31 cellular contexts compared by ENCODE assay signal in genomic region chr10:82254237-82254636, GRCh38.
DNase-seq lines count a peak whose midpoint lies in the region; ATAC-seq, FAIRE-seq and TF ChIP-seq lines count a peak whose summit lies in the region.
"Had no signal": no experiment of that assay in that cellular context is flagged by ENCODE, and none has a peak within 500 bp of the region (broad histone marks: within the 10 kb centered on the region; RNA-seq: fewer than 3 reads in every experiment).

No MANE protein-coding gene starts in this region.

- TF ChIP-seq POLR2A in right lobe of liver (IDR thresholded peaks at IDR 0.05) (no peak), HepG2 (IDR thresholded peaks at IDR 0.05; ENCODE audit: insufficient read depth in 1 of 2, low read depth in 2 of 2, low read length in 2 of 2) (no peak)

- intact Hi-C loops in right lobe of liver (cut with DNase I) = no loop called here
- intact Hi-C loops in HepG2 (cut with micrococcal nuclease; ENCODE audit: unreplicated experiment) = no loop called here
- intact Hi-C loops in posterior cingulate gyrus (cut with DNase I) = no loop called here

- H3K4me2 ChIP-seq in HepG2 (ENCODE audit: low read depth, low read length) = no peak overlapping the region
- H3K4me2 ChIP-seq: A549; BLaER1; BLaER1 treated with 17β-estradiol and CSF1 and Interleukin-3, amounts not matched to agents 10 nM and 100 nM had no signal

- no peaks in the 10 kb centered on the region for H3K4me1 ChIP-seq in right lobe of liver
- no peaks in the 10 kb centered on the region for H3K4me1 ChIP-seq in HepG2 (ENCODE audit: insufficient read depth, low read length)
- H3K4me1 ChIP-seq: A549, Caco-2 had no signal

- no peak for TF ChIP-seq RAD21 in HepG2 (CRISPR knock-in tag; IDR thresholded peaks at IDR 0.05)

- H3K79me2 ChIP-seq in HepG2 (ENCODE audit: insufficient read depth, low read length) = no peaks in the 10 kb centered on the region

- no peak overlapping the region for H2AFZ ChIP-seq in HepG2 (ENCODE audit: low read length)

- H3K27me3 ChIP-seq in right lobe of liver (no peaks in the 10 kb centered on the region), HepG2 (ENCODE audit: control insufficient read depth in 1 of 2, insufficient read depth in 2 of 2, low read length in 2 of 2) (no peaks in the 10 kb centered on the region)
- H3K27me3 ChIP-seq: BE2C; BLaER1; BLaER1 treated with 17β-estradiol and CSF1 and Interleukin-3, amounts not matched to agents 10 nM and 100 nM had no signal

- ATAC-seq in right lobe of liver = peak; percentile 20 to 95 (median 56)
- ATAC-seq in HepG2 = no peak
- peak; percentile 92 for ATAC-seq in left lobe of liver
- ATAC-seq: A549; CD8-positive, alpha-beta T cell had no signal

- H3K27ac ChIP-seq in right lobe of liver (no peak overlapping the region), HepG2 (ENCODE audit: extremely low read length, insufficient read depth, low read length) (no peak overlapping the region)
- H3K27ac ChIP-seq: 22Rv1; A549; BLaER1; BLaER1 treated with 17β-estradiol and CSF1 and Interleukin-3, amounts not matched to agents 10 nM and 100 nM; C4-2B had no signal

- TF ChIP-seq CTCF in right lobe of liver (IDR thresholded peaks at IDR 0.05) (no peak), HepG2 (CRISPR knock-in tag; IDR thresholded peaks at IDR 0.05) (no peak)

- 37% methylated on average over 1 of the region's 1 CpG for WGBS in right lobe of liver (ENCODE audit: insufficient coverage, low coverage, low lambda C conversion rate, missing lambda C conversion rate)
- whole genome bisulfite sequencing in HepG2 (ENCODE audit: low lambda C conversion rate) = 78% methylated on average over 1 of the region's 1 CpG

- no peak overlapping the region for H3K9ac ChIP-seq in HepG2 (ENCODE audit: insufficient read depth, low read depth, low read length)
- H3K9ac ChIP-seq: BLaER1; BLaER1 treated with 17β-estradiol and CSF1 and Interleukin-3, amounts not matched to agents 10 nM and 100 nM had no signal

- CTCF ChIA-PET in HepG2 (lab: Yijun Ruan, JAX; ENCODE audit: low intra/inter-chr PET ratio, low total read pairs) = no interaction called here

- no peaks in the 10 kb centered on the region for H4K20me1 ChIP-seq in HepG2 (ENCODE audit: insufficient read depth, low read length)
- H4K20me1 ChIP-seq: BLaER1; BLaER1 treated with 17β-estradiol and CSF1 and Interleukin-3, amounts not matched to agents 10 nM and 100 nM had no signal

- DNase-seq in right lobe of liver = no peak
- no peak for DNase-seq in HepG2 (ENCODE audit: low spot score)
- no peak for DNase-seq in left lobe of liver (ENCODE audit: low spot score)
- no peak for DNase-seq in posterior cingulate gyrus
- DNase-seq: 8988T; ACHN; AML-193; BE2C; C1 segment of cervical spinal cord; Caco-2; Calu3; CD4-positive, alpha-beta memory T cell; CD4-positive, alpha-beta T cell; CD4-positive, CD25-positive, alpha-beta regulatory T cell; CD8-positive, alpha-beta memory T cell; CD8-positive, alpha-beta T cell; COR-L47; DMS 273 treated with DMSO at 0.1 percent for 48 hours; DMS153; DMS53; DMS79; DMS79 treated with DMSO at 0.1 percent for 48 hours; DND-41; EL had no signal

- POLR2A ChIA-PET in HepG2 (lab: Yijun Ruan, JAX) = no interaction called here

- no TSS peak for BruUV-seq in HepG2 (replicated peaks; lab: Mats Ljungman, UMichigan)

- no peaks in the 10 kb centered on the region for H3K36me3 ChIP-seq in right lobe of liver
- H3K36me3 ChIP-seq in HepG2 (replicated peaks in 1 of 2; ENCODE audit: control insufficient read depth in 1 of 2, insufficient read depth in 2 of 2, low read length in 2 of 2) = no peaks in the 10 kb centered on the region
- H3K36me3 ChIP-seq: BE2C had no signal

- TF ChIP-seq EP300 in HepG2 (IDR thresholded peaks at IDR 0.05; ENCODE audit: low read depth in 2 of 2, low read length in 2 of 2) (no peak), HepG2 (CRISPR knock-in tag; IDR thresholded peaks at IDR 0.05; ENCODE audit: borderline replicate concordance) (no peak)

- no peak for FAIRE-seq in HepG2 (lab: Jason Lieb, UNC)
- FAIRE-seq: A204.1, A549, D721Med had no signal

- no peaks in the 10 kb centered on the region for H3K9me3 ChIP-seq in right lobe of liver
- peaks cover 96% of the 10 kb centered on the region for H3K9me3 ChIP-seq in HepG2 (ENCODE audit: low read length)
- H3K9me3 ChIP-seq: A549, BE2C, BLaER1, Caco-2 had no signal

- in situ Hi-C loops in HepG2 (cut with HindIII; ENCODE audit: extremely low pct_ligation_motif_present, low pct_unique_long_range_greater_than_20kb) = no loop called here

- H3K4me3 ChIP-seq in right lobe of liver (no peak overlapping the region), HepG2 (replicated peaks in 1 of 3; ENCODE audit: insufficient read depth in 1 of 3, low read depth in 2 of 3, low read length in 3 of 3) (no peak overlapping the region)
- H3K4me3 ChIP-seq: A549; BLaER1; BLaER1 treated with 17β-estradiol and CSF1 and Interleukin-3, amounts not matched to agents 10 nM and 100 nM had no signal

TF ChIP-seq in HepG2, 621 proteins besides CTCF, POLR2A, EP300 and RAD21:
- TF ChIP-seq RNF2 (conservative IDR thresholded peaks at IDR 0.05; ENCODE audit: low read depth) = no peak
- TF ChIP-seq ZNF430 (CRISPR knock-in tag; IDR thresholded peaks at IDR 0.05) = no peak
- TF ChIP-seq ZFP62 (CRISPR knock-in tag; IDR thresholded peaks at IDR 0.05) = no peak
- TF ChIP-seq ZNF598 (CRISPR knock-in tag; IDR thresholded peaks at IDR 0.05; ENCODE audit: borderline replicate concordance) = no peak
- no peak for TF ChIP-seq MIER3 (CRISPR knock-in tag; IDR thresholded peaks at IDR 0.05; ENCODE audit: borderline replicate concordance)
- TF ChIP-seq ZFP37 (CRISPR knock-in tag; IDR thresholded peaks at IDR 0.05; ENCODE audit: borderline replicate concordance) = no peak
- TF ChIP-seq ZNF766 (CRISPR knock-in tag; IDR thresholded peaks at IDR 0.05; ENCODE audit: borderline replicate concordance) = no peak
- TF ChIP-seq NFIC (IDR thresholded peaks at IDR 0.05; ENCODE audit: low read length) = no peak
- no peak for TF ChIP-seq TGIF2 (CRISPR knock-in tag; IDR thresholded peaks at IDR 0.05)
- TF ChIP-seq FOXP1 (IDR thresholded peaks at IDR 0.05) = no peak
- TF ChIP-seq FOXP1 (CRISPR knock-in tag; IDR thresholded peaks at IDR 0.05) = no peak
- no peak for TF ChIP-seq ZNF883 (CRISPR knock-in tag; IDR thresholded peaks at IDR 0.05; ENCODE audit: not compliant biosample characterization)
- TF ChIP-seq STAG1 (CRISPR knock-in tag; IDR thresholded peaks at IDR 0.05) = no peak
- TF ChIP-seq, protein P1, sequence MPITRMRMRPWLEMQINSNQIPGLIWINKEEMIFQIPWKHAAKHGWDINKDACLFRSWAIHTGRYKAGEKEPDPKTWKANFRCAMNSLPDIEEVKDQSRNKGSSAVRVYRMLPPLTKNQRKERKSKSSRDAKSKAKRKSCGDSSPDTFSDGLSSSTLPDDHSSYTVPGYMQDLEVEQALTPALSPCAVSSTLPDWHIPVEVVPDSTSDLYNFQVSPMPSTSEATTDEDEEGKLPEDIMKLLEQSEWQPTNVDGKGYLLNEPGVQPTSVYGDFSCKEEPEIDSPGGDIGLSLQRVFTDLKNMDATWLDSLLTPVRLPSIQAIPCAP (CRISPR knock-in tag; IDR thresholded peaks at IDR 0.05; ENCODE audit: low read depth) = no peak
